ENCODE assay signal across 14 cellular contexts in genomic region chr3:155231792-155232191, GRCh38.
DNase-seq lines count a peak whose midpoint lies in the region; ATAC-seq and TF ChIP-seq lines count a peak whose summit lies in the region.
"Had no signal": no experiment of that assay in that cellular context is flagged by ENCODE, and none has a peak within 500 bp of the region (broad histone marks: within the 10 kb centered on the region; RNA-seq: fewer than 3 reads in every experiment).

No MANE protein-coding gene starts in this region.

- H3K4me1 ChIP-seq in osteoblast (ENCODE audit: insufficient read depth, low read length) = peaks cover 21% of the 10 kb centered on the region
- no peaks in the 10 kb centered on the region for H3K4me1 ChIP-seq in ovary (ENCODE audit: insufficient read depth)

- H3K36me3 ChIP-seq in osteoblast (ENCODE audit: insufficient read depth, low read length) = no peaks in the 10 kb centered on the region
- H3K36me3 ChIP-seq in ovary = no peaks in the 10 kb centered on the region

- H3K4me1 Mint-ChIP-seq in activated naive CD8-positive, alpha-beta T cell treated with anti-CD3 and anti-CD28 coated beads for 36 hours = no peaks in the 10 kb centered on the region
- no peaks in the 10 kb centered on the region for H3K4me1 Mint-ChIP-seq in activated CD8-positive, alpha-beta memory T cell treated with anti-CD3 and anti-CD28 coated beads, Interleukin-2, amount 10 ng/mL, durations not matched to agents 7 days and 5 days

- no peaks in the 10 kb centered on the region for H3K9me3 Mint-ChIP-seq in activated naive CD8-positive, alpha-beta T cell treated with anti-CD3 and anti-CD28 coated beads for 36 hours
- no peaks in the 10 kb centered on the region for H3K9me3 Mint-ChIP-seq in activated CD8-positive, alpha-beta memory T cell treated with anti-CD3 and anti-CD28 coated beads, Interleukin-2, amount 10 ng/mL, durations not matched to agents 7 days and 5 days (ENCODE audit: low read depth)
- H3K9me3 Mint-ChIP-seq: activated T-cell treated with anti-CD3 and anti-CD28 coated beads, Interleukin-2, amount 50 U/mL, for 24 hours had no signal

- ATAC-seq in GM18505 (IDR thresholded peaks at IDR 0.05; ENCODE audit: unreplicated experiment) = peak; percentile 56
- ATAC-seq in GM21576 (IDR thresholded peaks at IDR 0.05; ENCODE audit: unreplicated experiment) = peak; percentile 43
- ATAC-seq in HG03558 (IDR thresholded peaks at IDR 0.05; ENCODE audit: extremely low read depth, unreplicated experiment) = peak; percentile 48
- ATAC-seq in activated CD8-positive, alpha-beta memory T cell treated with anti-CD3 and anti-CD28 coated beads, Interleukin-2, amount 10 ng/mL, durations not matched to agents 7 days and 5 days = no peak

- H3K4me3 ChIP-seq in osteoblast (ENCODE audit: insufficient read depth, low read length) (no peak overlapping the region), ovary (no peak overlapping the region)

- H3K9me3 ChIP-seq in osteoblast (ENCODE audit: low read depth, low read length) (no peaks in the 10 kb centered on the region), ovary (no peaks in the 10 kb centered on the region)

- H3K27ac ChIP-seq in osteoblast (ENCODE audit: low read depth, low read length) = peak overlapping the region; percentile 78
- H3K27ac ChIP-seq in ovary = no peak overlapping the region

- no peak overlapping the region for H3K4me2 ChIP-seq in osteoblast (ENCODE audit: insufficient read depth, low read length)

- no peak for DNase-seq in osteoblast (ENCODE audit: insufficient read length, low spot score, missing footprints)
- DNase-seq in medulla oblongata (ENCODE audit: extremely low spot score) = no peak
- DNase-seq in activated naive CD8-positive, alpha-beta T cell treated with anti-CD3 and anti-CD28 coated beads for 36 hours = no peak
- no peak for DNase-seq in ovary
- DNase-seq in activated CD8-positive, alpha-beta memory T cell treated with anti-CD3 and anti-CD28 coated beads, Interleukin-2, amount 10 ng/mL, durations not matched to agents 7 days and 5 days = no peak
- DNase-seq: activated T-cell treated with anti-CD3 and anti-CD28 coated beads, Interleukin-2, amount 50 U/mL, for 24 hours; midbrain; MV-4-11; NCI-H226; posterior cingulate gyrus; stimulated activated CD4-positive, alpha-beta T cell treated with anti-CD3 and anti-CD28 coated beads, Interleukin-2, amount 100 ng/mL, for 24 hours had no signal

- no peak overlapping the region for H3K27ac Mint-ChIP-seq in activated naive CD8-positive, alpha-beta T cell treated with anti-CD3 and anti-CD28 coated beads for 36 hours
- no peak overlapping the region for H3K27ac Mint-ChIP-seq in activated CD8-positive, alpha-beta memory T cell treated with anti-CD3 and anti-CD28 coated beads, Interleukin-2, amount 10 ng/mL, durations not matched to agents 7 days and 5 days
- H3K27ac Mint-ChIP-seq: activated T-cell treated with anti-CD3 and anti-CD28 coated beads, Interleukin-2, amount 50 U/mL, for 24 hours had no signal

- no peaks in the 10 kb centered on the region for H3K36me3 Mint-ChIP-seq in activated naive CD8-positive, alpha-beta T cell treated with anti-CD3 and anti-CD28 coated beads for 36 hours
- no peaks in the 10 kb centered on the region for H3K36me3 Mint-ChIP-seq in activated CD8-positive, alpha-beta memory T cell treated with anti-CD3 and anti-CD28 coated beads, Interleukin-2, amount 10 ng/mL, durations not matched to agents 7 days and 5 days

- no peaks in the 10 kb centered on the region for H4K20me1 ChIP-seq in osteoblast (ENCODE audit: insufficient read depth, low read length)

- WGBS in ovary, 3 donors = 91 to 98% (median 98%) methylated on average over 2 of the region's 2 CpGs

- no peak for TF ChIP-seq EP300 in ovary (IDR thresholded peaks at IDR 0.05)

- TF ChIP-seq CTCF in osteoblast (IDR thresholded peaks at IDR 0.05; ENCODE audit: extremely low read depth, low read depth, low read length) (no peak), ovary (IDR thresholded peaks at IDR 0.05) (no peak)

- H3K79me2 ChIP-seq in osteoblast (ENCODE audit: insufficient read depth, low read length) = no peaks in the 10 kb centered on the region

- H3K27me3 Mint-ChIP-seq in activated naive CD8-positive, alpha-beta T cell treated with anti-CD3 and anti-CD28 coated beads for 36 hours = no peaks in the 10 kb centered on the region
- no peaks in the 10 kb centered on the region for H3K27me3 Mint-ChIP-seq in activated CD8-positive, alpha-beta memory T cell treated with anti-CD3 and anti-CD28 coated beads, Interleukin-2, amount 10 ng/mL, durations not matched to agents 7 days and 5 days
- H3K27me3 Mint-ChIP-seq: activated T-cell treated with anti-CD3 and anti-CD28 coated beads, Interleukin-2, amount 50 U/mL, for 24 hours had no signal

- CTCF ChIA-PET in activated CD8-positive, alpha-beta memory T cell treated with anti-CD3 and anti-CD28 coated beads, Interleukin-2, amount 10 ng/mL, durations not matched to agents 7 days and 5 days (lab: Charles Lee) = no interaction called here

- intact Hi-C loops in ovary (cut with DNase I) = no loop called here

- H3K27me3 ChIP-seq in osteoblast (ENCODE audit: insufficient read depth, low read length) (no peaks in the 10 kb centered on the region), ovary (no peaks in the 10 kb centered on the region)

- H2AFZ ChIP-seq in osteoblast (ENCODE audit: low read length) = no peak overlapping the region

- no peak overlapping the region for H3K4me3 Mint-ChIP-seq in activated naive CD8-positive, alpha-beta T cell treated with anti-CD3 and anti-CD28 coated beads for 36 hours
- H3K4me3 Mint-ChIP-seq in activated CD8-positive, alpha-beta memory T cell treated with anti-CD3 and anti-CD28 coated beads, Interleukin-2, amount 10 ng/mL, durations not matched to agents 7 days and 5 days = no peak overlapping the region
- H3K4me3 Mint-ChIP-seq: activated T-cell treated with anti-CD3 and anti-CD28 coated beads, Interleukin-2, amount 50 U/mL, for 24 hours had no signal

- TF ChIP-seq POLR2A in GM18505 (IDR thresholded peaks at IDR 0.05; ENCODE audit: borderline replicate concordance, extremely low read depth, insufficient read depth, insufficient read length) = no peak
- no peak for TF ChIP-seq POLR2A in ovary (IDR thresholded peaks at IDR 0.05)
